Comparison of ENCODE assay signal across 8 cellular contexts in genomic region chr7:70696139-70696782, GRCh38.
DNase-seq lines count a peak whose midpoint lies in the region; ATAC-seq and TF ChIP-seq lines count a peak whose summit lies in the region.

No MANE protein-coding gene starts in this region.

- H3K27me3 ChIP-seq in OCI-LY1 (ENCODE audit: insufficient read depth, low read length) = no peaks in the 10 kb centered on the region
- H3K27me3 ChIP-seq in skeletal muscle tissue (ENCODE audit: control insufficient read depth in 3 of 3, insufficient read depth in 3 of 3, low read length in 3 of 3) = no peaks in the 10 kb centered on the region

- H3K4me2 ChIP-seq in OCI-LY1 (ENCODE audit: low read length) = peak overlapping the region; percentile 76

- peaks cover 21% of the 10 kb centered on the region; the same call in 1 of the 2 replicates for H3K36me3 ChIP-seq in OCI-LY1 (ENCODE audit: insufficient read depth, low read length)
- H3K36me3 ChIP-seq in skeletal muscle tissue (ENCODE audit: control insufficient read depth in 3 of 3, insufficient read depth in 3 of 3, low read length in 3 of 3) = no peaks in the 10 kb centered on the region

- H3K9ac ChIP-seq in OCI-LY1 (ENCODE audit: low read length) (peak overlapping the region; percentile 79), skeletal muscle tissue (ENCODE audit: low read depth in 1 of 3, low read length in 3 of 3) (peak overlapping the region; percentile 90 to 94 (median 93))

- TF ChIP-seq CTCF in OCI-LY1 (IDR thresholded peaks at IDR 0.05; ENCODE audit: low read length) = no peak
- TF ChIP-seq CTCF in fibroblast of the aortic adventitia (IDR thresholded peaks at IDR 0.05; ENCODE audit: insufficient read depth, low read length) = no peak

- H3K27ac ChIP-seq in OCI-LY1 (ENCODE audit: low read depth, low read length, poor library complexity, severe bottlenecking) (no peak overlapping the region), skeletal muscle tissue (ENCODE audit: low read depth, low read length) (peak overlapping the region; percentile 90)

- H3K4me1 ChIP-seq in OCI-LY1 (ENCODE audit: insufficient read depth, low read length, severe bottlenecking) (peaks cover 36% of the 10 kb centered on the region), skeletal muscle tissue (ENCODE audit: control insufficient read depth in 3 of 3, insufficient read depth in 3 of 3, low read length in 3 of 3) (peaks cover 37 to 43% (median 39%) of the 10 kb centered on the region in 3 donors)

- H2AFZ ChIP-seq in OCI-LY1 (ENCODE audit: low read length) = no peak overlapping the region

- no peaks in the 10 kb centered on the region for H3K9me3 ChIP-seq in OCI-LY1 (ENCODE audit: low read length)
- H3K9me3 ChIP-seq in skeletal muscle tissue (ENCODE audit: control insufficient read depth in 3 of 3, low read length in 3 of 3) = no peaks in the 10 kb centered on the region

- no peaks in the 10 kb centered on the region for H4K20me1 ChIP-seq in OCI-LY1 (ENCODE audit: insufficient read depth, low read length)

- H3F3A ChIP-seq in OCI-LY1 (ENCODE audit: insufficient read depth, low read length) = peaks cover 4% of the 10 kb centered on the region; the same call in 1 of the 2 replicates

- H3K9me2 ChIP-seq in OCI-LY1 (ENCODE audit: low read depth, low read length) = no peaks in the 10 kb centered on the region

- H3K4me3 ChIP-seq in OCI-LY1 (ENCODE audit: low read depth, low read length, poor library complexity, severe bottlenecking) (peak overlapping the region; percentile 83), fibroblast of the aortic adventitia (ENCODE audit: low read depth, low read length) (peak overlapping the region; percentile 77), skeletal muscle tissue (ENCODE audit: low read length in 3 of 3) (peak overlapping the region; percentile 82 to 89 (median 84))

- no peaks in the 10 kb centered on the region for H3K79me2 ChIP-seq in OCI-LY1 (ENCODE audit: insufficient read depth, low read length)

- ATAC-seq in HG03460 (IDR thresholded peaks at IDR 0.05; ENCODE audit: unreplicated experiment) (no peak), HG03442 (IDR thresholded peaks at IDR 0.05; ENCODE audit: unreplicated experiment) (no peak)

- DNase-seq in NCI-H1417 (lab: John Stamatoyannopoulos, UW) (peak; percentile 28 to 63 (median 46)), NCI-H1417 treated with DMSO at 0.1 percent for 48 hours (lab: John Stamatoyannopoulos, UW) (no peak), fibroblast of the aortic adventitia (ENCODE audit: low read depth) (peak; percentile 48)
- no peak for DNase-seq in effector CD4-positive, alpha-beta T cell

Comparison
In these comparisons a context has a peak if more than half of its experiments do, and no peak if none do; other contexts are left out.
1. DNase-seq: peak in NCI-H1417 (3 of 3) and fibroblast of the aortic adventitia (single experiment); none in NCI-H1417 treated with DMSO at 0.1 percent for 48 hours (single experiment) and effector CD4-positive, alpha-beta T cell (single experiment).
2. Peak in every context shown above with its lines, with median percentiles within 50 percentile points of each other: H3K4me3 ChIP-seq.